In genomic region chr1:1322418-1322817, GRCh38 we compare ENCODE assay signal across 13 cellular contexts. TPM values are rescaled to one million over a fixed set of nuclear protein-coding genes. Genes with fewer than 3 reads are reported as not detected.
DNase-seq lines count a peak whose midpoint lies in the region; ATAC-seq and TF ChIP-seq lines count a peak whose summit lies in the region.
"Had no signal": no experiment of that assay in that cellular context is flagged by ENCODE, and none has a peak within 500 bp of the region (broad histone marks: within the 10 kb centered on the region; RNA-seq: fewer than 3 reads in every experiment).

No MANE protein-coding gene starts in this region.

- ATAC-seq in activated CD8-positive, alpha-beta memory T cell treated with anti-CD3 and anti-CD28 coated beads, Interleukin-2, amount 10 ng/mL, durations not matched to agents 7 days and 5 days = no peak
- ATAC-seq in T-cell (replicated peaks in 1 of 4) = no peak

- H3K4me3 Mint-ChIP-seq in activated CD8-positive, alpha-beta memory T cell treated with anti-CD3 and anti-CD28 coated beads, Interleukin-2, amount 10 ng/mL, durations not matched to agents 7 days and 5 days = peak overlapping the region; percentile 64
- peak overlapping the region; percentile 51 to 89 (median 83) for H3K4me3 Mint-ChIP-seq in T-cell
- peak overlapping the region; percentile 41 for H3K4me3 Mint-ChIP-seq in dendritic cell treated with granulocyte-macrophage colony-stimulating factor and Interleukin-4, amounts not matched to agents 40 ng/mL and 50 ng/mL, for 4 days
- peak overlapping the region; percentile 83 for H3K4me3 Mint-ChIP-seq in progenitor cell of endocrine pancreas (ENCODE audit: low read depth)

- intact Hi-C loops in dendritic cell treated with granulocyte-macrophage colony-stimulating factor and Interleukin-4, amounts not matched to agents 40 ng/mL and 50 ng/mL, for 4 days (cut with micrococcal nuclease) = no loop called here

- POLR2A ChIA-PET in T-cell (lab: Charles Lee) = no interaction called here

- no peak for TF ChIP-seq CTCF in progenitor cell of endocrine pancreas (IDR thresholded peaks at IDR 0.05; ENCODE audit: unreplicated experiment)

- H3K36me3 Mint-ChIP-seq in activated CD8-positive, alpha-beta memory T cell treated with anti-CD3 and anti-CD28 coated beads, Interleukin-2, amount 10 ng/mL, durations not matched to agents 7 days and 5 days = peaks cover 10% of the 10 kb centered on the region
- H3K36me3 Mint-ChIP-seq in T-cell (peaks cover 8% of the 10 kb centered on the region), progenitor cell of endocrine pancreas (ENCODE audit: insufficient read depth) (peaks cover 1% of the 10 kb centered on the region)
- H3K36me3 Mint-ChIP-seq in dendritic cell treated with granulocyte-macrophage colony-stimulating factor and Interleukin-4, amounts not matched to agents 40 ng/mL and 50 ng/mL, for 4 days (ENCODE audit: low read depth) = peaks cover 68% of the 10 kb centered on the region

- H3K9me3 Mint-ChIP-seq in activated CD8-positive, alpha-beta memory T cell treated with anti-CD3 and anti-CD28 coated beads, Interleukin-2, amount 10 ng/mL, durations not matched to agents 7 days and 5 days (ENCODE audit: low read depth) = no peaks in the 10 kb centered on the region
- H3K9me3 Mint-ChIP-seq in T-cell (no peaks in the 10 kb centered on the region), progenitor cell of endocrine pancreas (ENCODE audit: low read depth) (no peaks in the 10 kb centered on the region)
- no peaks in the 10 kb centered on the region for H3K9me3 Mint-ChIP-seq in dendritic cell treated with granulocyte-macrophage colony-stimulating factor and Interleukin-4, amounts not matched to agents 40 ng/mL and 50 ng/mL, for 4 days

- H3K27ac Mint-ChIP-seq in activated CD8-positive, alpha-beta memory T cell treated with anti-CD3 and anti-CD28 coated beads, Interleukin-2, amount 10 ng/mL, durations not matched to agents 7 days and 5 days = peak overlapping the region; percentile 4
- H3K27ac Mint-ChIP-seq in T-cell (peak overlapping the region in 1 of 2 donors; percentile 66), progenitor cell of endocrine pancreas (peak overlapping the region; percentile 57)
- no peak overlapping the region for H3K27ac Mint-ChIP-seq in dendritic cell treated with granulocyte-macrophage colony-stimulating factor and Interleukin-4, amounts not matched to agents 40 ng/mL and 50 ng/mL, for 4 days

- H3K4me1 Mint-ChIP-seq in activated CD8-positive, alpha-beta memory T cell treated with anti-CD3 and anti-CD28 coated beads, Interleukin-2, amount 10 ng/mL, durations not matched to agents 7 days and 5 days = peaks cover 26% of the 10 kb centered on the region
- peaks cover 27 to 43% (median 38%) of the 10 kb centered on the region in 3 donors for H3K4me1 Mint-ChIP-seq in T-cell
- H3K4me1 Mint-ChIP-seq in dendritic cell treated with granulocyte-macrophage colony-stimulating factor and Interleukin-4, amounts not matched to agents 40 ng/mL and 50 ng/mL, for 4 days (ENCODE audit: low read depth) = peaks cover 43% of the 10 kb centered on the region
- H3K4me1 Mint-ChIP-seq in progenitor cell of endocrine pancreas (ENCODE audit: low read depth) = peaks cover 7% of the 10 kb centered on the region

- no peak for DNase-seq in activated CD8-positive, alpha-beta memory T cell treated with anti-CD3 and anti-CD28 coated beads, Interleukin-2, amount 10 ng/mL, durations not matched to agents 7 days and 5 days
- no peak for DNase-seq in activated CD8-positive, alpha-beta memory T cell treated with anti-CD3 and anti-CD28 coated beads, Interleukin-2, amount 50 U/mL, for 4 hours
- DNase-seq in T-cell = no peak
- DNase-seq in progenitor cell of endocrine pancreas (ENCODE audit: low spot score, unreplicated experiment) = no peak
- no peak for DNase-seq in cortex of kidney (lab: John Stamatoyannopoulos, UW)
- no peak for DNase-seq in NCI-H526 treated with DMSO at 0.1 percent for 48 hours (lab: John Stamatoyannopoulos, UW)
- no peak for DNase-seq in glomerular visceral epithelial cell (ENCODE audit: extremely low spot score)
- DNase-seq: NCI-H2029, NCI-H526, Peyer's patch, testis had no signal

- no peaks in the 10 kb centered on the region for H3K27me3 Mint-ChIP-seq in activated CD8-positive, alpha-beta memory T cell treated with anti-CD3 and anti-CD28 coated beads, Interleukin-2, amount 10 ng/mL, durations not matched to agents 7 days and 5 days
- H3K27me3 Mint-ChIP-seq in T-cell = no peaks in the 10 kb centered on the region
- H3K27me3 Mint-ChIP-seq in dendritic cell treated with granulocyte-macrophage colony-stimulating factor and Interleukin-4, amounts not matched to agents 40 ng/mL and 50 ng/mL, for 4 days = no peaks in the 10 kb centered on the region
- H3K27me3 Mint-ChIP-seq in progenitor cell of endocrine pancreas = no peaks in the 10 kb centered on the region

- CTCF ChIA-PET in activated CD8-positive, alpha-beta memory T cell treated with anti-CD3 and anti-CD28 coated beads, Interleukin-2, amount 10 ng/mL, durations not matched to agents 7 days and 5 days (lab: Charles Lee) = no interaction called here
- CTCF ChIA-PET in T-cell (lab: Charles Lee) = no interaction called here

RNA-seq across cellular contexts. Expression of gene INTS11, which starts 2.0 kb away (rescaled TPM):
- total RNA-seq in activated CD8-positive, alpha-beta memory T cell treated with anti-CD3 and anti-CD28 coated beads, Interleukin-2, amount 10 ng/mL, durations not matched to agents 7 days and 5 days = 100 to 1,000 TPM; 126 to 135 TPM
- 100 to 1,000 TPM; 161 to 200 (median 182) TPM for total RNA-seq in T-cell
- 163 and 177 TPM in 2 replicates for total RNA-seq in progenitor cell of endocrine pancreas

RNA-seq across cellular contexts. Expression of gene CPTP, which starts 2.2 kb away (rescaled TPM):
- 10 to 100 TPM; 17.6 to 18.5 TPM for total RNA-seq in activated CD8-positive, alpha-beta memory T cell treated with anti-CD3 and anti-CD28 coated beads, Interleukin-2, amount 10 ng/mL, durations not matched to agents 7 days and 5 days
- total RNA-seq in T-cell = 10 to 100 TPM; 15.8 to 35.8 (median 29.9) TPM
- 16.8 and 17.5 TPM in 2 replicates for total RNA-seq in progenitor cell of endocrine pancreas

RNA-seq across cellular contexts. Expression of gene TAS1R3, which starts 8.7 kb away (rescaled TPM):
- under 1 TPM; 0.77 to 0.82 TPM for total RNA-seq in activated CD8-positive, alpha-beta memory T cell treated with anti-CD3 and anti-CD28 coated beads, Interleukin-2, amount 10 ng/mL, durations not matched to agents 7 days and 5 days
- 1 to 10 TPM; 1.6 to 2.3 (median 2.1) TPM for total RNA-seq in T-cell
- total RNA-seq in progenitor cell of endocrine pancreas = 1.1 and 1.2 TPM in 2 replicates
- total RNA-seq: M059J had no signal

RNA-seq across cellular contexts. Expression of gene PUSL1, which starts 14.0 kb away (rescaled TPM):
- 10 to 100 TPM; 26.3 to 27.2 TPM for total RNA-seq in activated CD8-positive, alpha-beta memory T cell treated with anti-CD3 and anti-CD28 coated beads, Interleukin-2, amount 10 ng/mL, durations not matched to agents 7 days and 5 days
- total RNA-seq in T-cell (10 to 100 TPM; 16.7 to 26.4 (median 22.6) TPM), progenitor cell of endocrine pancreas (13.8 and 17.9 TPM in 2 replicates)

RNA-seq across cellular contexts. Expression of gene ACAP3, which starts 14.7 kb away (rescaled TPM):
- total RNA-seq in activated CD8-positive, alpha-beta memory T cell treated with anti-CD3 and anti-CD28 coated beads, Interleukin-2, amount 10 ng/mL, durations not matched to agents 7 days and 5 days = 10 to 100 TPM; 71.7 to 99.9 TPM
- total RNA-seq in T-cell (100 to 1,000 TPM in 2 of 5 donors, 10 to 100 TPM in 3; 63.0 to 107 (median 99.8) TPM), progenitor cell of endocrine pancreas (111 and 124 TPM in 2 replicates)
